ENCODE assay signal across 17 cellular contexts in the genomic region with DNA sequence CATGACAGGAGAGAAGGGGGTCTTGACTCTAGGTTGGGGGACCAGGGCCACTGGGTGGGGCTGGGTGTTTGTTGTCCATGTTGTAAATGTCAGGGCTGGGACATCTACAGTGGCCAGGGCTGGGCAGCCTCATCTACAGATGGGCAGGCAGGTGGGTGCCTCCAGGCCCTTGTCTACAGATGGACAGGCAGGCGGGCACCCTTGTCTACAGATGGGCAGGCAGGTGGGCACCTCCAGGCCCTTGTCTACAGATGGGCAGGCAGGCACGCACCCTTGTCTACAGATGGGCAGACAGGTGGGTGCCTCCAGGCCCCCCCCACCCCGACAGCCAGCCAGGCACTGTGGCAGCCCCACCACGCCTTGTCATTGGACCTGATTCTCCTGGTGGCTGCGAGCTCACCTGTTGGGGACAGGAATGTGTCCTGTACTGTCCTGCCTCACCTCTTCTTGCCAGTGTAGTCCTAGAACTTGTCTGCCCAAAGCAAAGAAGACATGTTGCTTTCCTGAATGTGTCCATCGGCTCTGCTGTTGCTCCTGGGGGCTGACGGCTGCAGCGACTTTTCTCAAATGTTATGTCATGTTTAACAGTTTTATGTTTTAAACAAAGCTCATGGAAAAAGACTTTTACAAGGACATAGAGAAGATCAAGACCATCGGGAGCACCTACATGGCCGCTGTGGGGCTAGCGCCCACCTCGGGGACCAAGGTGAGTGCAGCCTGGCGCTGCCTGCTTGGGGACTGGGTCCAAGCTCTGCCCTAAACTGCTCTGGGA.
"Had no signal": no experiment of that assay in that cellular context is flagged by ENCODE, and none has a peak within 500 bp of the region (broad histone marks: within the 10 kb centered on the region; RNA-seq: fewer than 3 reads in every experiment).

No MANE protein-coding gene starts in this region.

- H3K9me3 ChIP-seq: body of pancreas, left lung, upper lobe of left lung had no signal

- H3K36me3 Mint-ChIP-seq: activated naive CD4-positive, alpha-beta T cell treated with anti-CD3 and anti-CD28 coated beads, Interleukin-2, amount 50 U/mL, for 72 hours; stimulated activated memory B cell treated with anti-CD40 and anti-IgM and Interleukin-4, amounts not matched to agents 10 μg/mL and 1 μg/mL and 100 μg/mL, for 72 hours had no signal

- FAIRE-seq: islet of Langerhans, TTC549 had no signal

- H3K27me3 ChIP-seq: body of pancreas, left lung, upper lobe of left lung had no signal

- DNase-seq: activated CD4-positive, alpha-beta T cell treated with anti-CD3 and anti-CD28 coated beads, Interleukin-2, amount 50 U/mL, for 48 hours; amniotic stem cell; foreskin keratinocyte; left lung; mesenchymal stem cell; T-helper 2 cell had no signal

- H3K4me1 ChIP-seq: body of pancreas, foreskin keratinocyte, left lung, parathyroid adenoma had no signal

- H3K4me3 ChIP-seq: body of pancreas, left lung, skin epidermis, upper lobe of left lung had no signal

- H3K9me3 Mint-ChIP-seq: activated naive CD4-positive, alpha-beta T cell treated with anti-CD3 and anti-CD28 coated beads, Interleukin-2, amount 50 U/mL, for 72 hours; activated T-helper 17 cell treated with anti-CD3 and anti-CD28 coated beads, Interleukin-2, amount 50 U/mL, for 72 hours; neural crest cell; stimulated activated memory B cell treated with anti-CD40 and anti-IgM and Interleukin-4, amounts not matched to agents 10 μg/mL and 1 μg/mL and 100 μg/mL, for 72 hours had no signal

- H3K4me3 Mint-ChIP-seq: activated T-helper 17 cell treated with anti-CD3 and anti-CD28 coated beads, Interleukin-2, amount 50 U/mL, for 72 hours; neural crest cell; stimulated activated memory B cell treated with anti-CD40 and anti-IgM and Interleukin-4, amounts not matched to agents 10 μg/mL and 1 μg/mL and 100 μg/mL, for 72 hours had no signal

- H3K27ac Mint-ChIP-seq: activated naive CD4-positive, alpha-beta T cell treated with anti-CD3 and anti-CD28 coated beads, Interleukin-2, amount 50 U/mL, for 72 hours; activated T-helper 17 cell treated with anti-CD3 and anti-CD28 coated beads, Interleukin-2, amount 50 U/mL, for 72 hours; stimulated activated memory B cell treated with anti-CD40 and anti-IgM and Interleukin-4, amounts not matched to agents 10 μg/mL and 1 μg/mL and 100 μg/mL, for 72 hours had no signal

- H3K79me2 ChIP-seq: parathyroid adenoma had no signal

- H3K27ac ChIP-seq: body of pancreas, foreskin keratinocyte, left lung, parathyroid adenoma, skin epidermis, upper lobe of left lung had no signal

- H2AFZ ChIP-seq: parathyroid adenoma had no signal

- H3K9ac ChIP-seq: parathyroid adenoma had no signal

- ATAC-seq: activated CD4-positive, CD25-positive, alpha-beta regulatory T cell treated with anti-CD3 and anti-CD28 coated beads, Interleukin-2, amount 50 U/mL, for 24 hours; activated naive CD4-positive, alpha-beta T cell treated with anti-CD3 and anti-CD28 coated beads, Interleukin-2, amount 50 U/mL, for 72 hours; activated T-helper 17 cell treated with anti-CD3 and anti-CD28 coated beads, Interleukin-2, amount 50 U/mL, for 72 hours; body of pancreas; foreskin keratinocyte; left lung; stimulated activated memory B cell treated with anti-CD40 and anti-IgM and Interleukin-4, amounts not matched to agents 10 μg/mL and 1 μg/mL and 100 μg/mL, for 72 hours had no signal

- H3K36me3 ChIP-seq: left lung, upper lobe of left lung had no signal

- H3K4me1 Mint-ChIP-seq: activated T-helper 17 cell treated with anti-CD3 and anti-CD28 coated beads, Interleukin-2, amount 50 U/mL, for 72 hours; stimulated activated memory B cell treated with anti-CD40 and anti-IgM and Interleukin-4, amounts not matched to agents 10 μg/mL and 1 μg/mL and 100 μg/mL, for 72 hours had no signal
